22 cellular contexts compared by ENCODE assay signal in genomic region chr1:97004054-97004453, GRCh38.
A peak's percentile ranks its signal among the peaks of the same experiment; 100 is the strongest.
DNase-seq lines count a peak whose midpoint lies in the region; TF ChIP-seq lines count a peak whose summit lies in the region.
"Had no signal": no experiment of that assay in that cellular context is flagged by ENCODE, and none has a peak within 500 bp of the region (broad histone marks: within the 10 kb centered on the region; RNA-seq: fewer than 3 reads in every experiment).

No MANE protein-coding gene starts in this region.

- H3K9ac ChIP-seq in SK-N-MC (ENCODE audit: insufficient read length), result no peak overlapping the region
- H3K9ac ChIP-seq: GM23248 had no signal

- peaks cover 4% of the 10 kb centered on the region; the same call in 1 of the 2 replicates for H3K9me3 ChIP-seq in SK-N-MC (ENCODE audit: low read depth, low read length)

- no peaks in the 10 kb centered on the region for H3K9me3 Mint-ChIP-seq in T-helper 2 cell treated with Interferon-gamma antibody and Interleukin-4, amounts not matched to agents 5 μg/mL and 100 μg/mL, for 36 hours
- H3K9me3 Mint-ChIP-seq: CD4-positive, alpha-beta T cell; H9 had no signal

- H3K27ac Mint-ChIP-seq in T-helper 2 cell treated with Interferon-gamma antibody and Interleukin-4, amounts not matched to agents 5 μg/mL and 100 μg/mL, for 36 hours, result no peak overlapping the region
- H3K27ac Mint-ChIP-seq: CD4-positive, alpha-beta T cell; H9 had no signal

- H3K4me3 Mint-ChIP-seq in T-helper 2 cell treated with Interferon-gamma antibody and Interleukin-4, amounts not matched to agents 5 μg/mL and 100 μg/mL, for 36 hours, result no peak overlapping the region
- H3K4me3 Mint-ChIP-seq: CD4-positive, alpha-beta T cell; H9 had no signal

- TF ChIP-seq CTCF in astrocyte of the spinal cord (IDR thresholded peaks at IDR 0.05; ENCODE audit: low read depth, low read length), result no peak
- TF ChIP-seq CTCF in fibroblast of the aortic adventitia (IDR thresholded peaks at IDR 0.05; ENCODE audit: insufficient read depth, low read length), result no peak

- peak overlapping the region; percentile 99 for H3K27ac ChIP-seq in SK-N-MC
- H3K27ac ChIP-seq: GM23248 had no signal

- H3K4me3 ChIP-seq in SK-N-MC (no peak overlapping the region), astrocyte of the spinal cord (ENCODE audit: low read depth, low read length) (no peak overlapping the region), fibroblast of the aortic adventitia (ENCODE audit: low read depth, low read length) (no peak overlapping the region)
- H3K4me3 ChIP-seq: GM23248 had no signal

- no peak for DNase-seq in SK-N-MC (ENCODE audit: low read depth, low spot score)
- DNase-seq in astrocyte of the spinal cord (ENCODE audit: low read depth, low spot score), result peak; percentile 53
- DNase-seq in fibroblast of the aortic adventitia (ENCODE audit: low read depth), result peak; percentile 80
- DNase-seq in activated CD4-positive, alpha-beta T cell treated with anti-CD3 and anti-CD28 coated beads for 1 hour, result no peak
- no peak for DNase-seq in NCI-H526 treated with DMSO at 0.1 percent for 48 hours (lab: John Stamatoyannopoulos, UW)
- DNase-seq in T-helper 2 cell treated with Interferon-gamma antibody and Interleukin-4, amounts not matched to agents 5 μg/mL and 100 μg/mL, for 36 hours (ENCODE audit: low spot score), result no peak
- DNase-seq in stimulated activated naive CD4-positive, alpha-beta T cell treated with Interleukin-2 at 50 U/mL for 16 hours (lab: John Stamatoyannopoulos, UW), result no peak
- DNase-seq: CD4-positive, alpha-beta T cell; COR-L47; DMS 273 treated with DMSO at 0.1 percent for 48 hours; DMS79 treated with DMSO at 0.1 percent for 48 hours; GM23248; H9; MM.1S; NCI-H1048; NCI-H1436; NCI-H187 treated with DMSO at 0.1 percent for 48 hours; NCI-H2227 treated with DMSO at 0.1 percent for 48 hours; NCI-H510A treated with DMSO at 0.1 percent for 48 hours; NCI-H774; NK-92 treated with Interleukin-12 subunit alpha and Interleukin-12 subunit beta, amount 100 ng/mL, for 24 hours; SIG-M5 had no signal

- H3K27me3 Mint-ChIP-seq in T-helper 2 cell treated with Interferon-gamma antibody and Interleukin-4, amounts not matched to agents 5 μg/mL and 100 μg/mL, for 36 hours (ENCODE audit: low read depth), result no peaks in the 10 kb centered on the region

- H3K36me3 Mint-ChIP-seq in T-helper 2 cell treated with Interferon-gamma antibody and Interleukin-4, amounts not matched to agents 5 μg/mL and 100 μg/mL, for 36 hours (ENCODE audit: low read depth), result no peaks in the 10 kb centered on the region

- H3K36me3 ChIP-seq in SK-N-MC (ENCODE audit: insufficient read depth, low read length), result peaks cover 5% of the 10 kb centered on the region; the same call in 1 of the 2 replicates

- no peaks in the 10 kb centered on the region for H3K4me1 Mint-ChIP-seq in T-helper 2 cell treated with Interferon-gamma antibody and Interleukin-4, amounts not matched to agents 5 μg/mL and 100 μg/mL, for 36 hours (ENCODE audit: low read depth)
- H3K4me1 Mint-ChIP-seq: H9 had no signal

- in situ Hi-C loops in astrocyte of the spinal cord (cut with HindIII; ENCODE audit: low sequenced_read_pairs), result no loop called here

Comparison
In these comparisons a context has a peak if more than half of its experiments do, and no peak if none do; other contexts are left out.
1. DNase-seq: peak in astrocyte of the spinal cord (single experiment) and fibroblast of the aortic adventitia (single experiment); none in SK-N-MC (single experiment), activated CD4-positive, alpha-beta T cell treated with anti-CD3 and anti-CD28 coated beads for 1 hour (single experiment), NCI-H526 treated with DMSO at 0.1 percent for 48 hours (single experiment), T-helper 2 cell treated with Interferon-gamma antibody and Interleukin-4, amounts not matched to agents 5 μg/mL and 100 μg/mL, for 36 hours (single experiment) and stimulated activated naive CD4-positive, alpha-beta T cell treated with Interleukin-2 at 50 U/mL for 16 hours (single experiment).